8 cellular contexts compared by ENCODE assay signal in genomic region chr2:201363857-201364560, GRCh38. TPM values are rescaled to one million over a fixed set of nuclear protein-coding genes. Genes with fewer than 3 reads are reported as not detected.
A peak's percentile ranks its signal among the peaks of the same experiment; 100 is the strongest.
DNase-seq lines count a peak whose midpoint lies in the region; TF ChIP-seq lines count a peak whose summit lies in the region.

No MANE protein-coding gene starts in this region.

- H3K9me2 ChIP-seq in GM23248 (ENCODE audit: insufficient read depth) = no peaks in the 10 kb centered on the region

- TF ChIP-seq CTCF in fibroblast of pulmonary artery (IDR thresholded peaks at IDR 0.05; ENCODE audit: low read length, missing control alignments) = peak; percentile 93
- TF ChIP-seq CTCF in osteocyte (IDR thresholded peaks at IDR 0.05) = peak; percentile 67

- H3K4me3 Mint-ChIP-seq in activated CD4-positive, alpha-beta T cell treated with anti-CD3 and anti-CD28 coated beads, Interleukin-2, amount 10 ng/mL, durations not matched to agents 7 days and 5 days = no peak overlapping the region
- H3K4me3 Mint-ChIP-seq in osteocyte (ENCODE audit: unreplicated experiment) = no peak overlapping the region

- H3K9ac ChIP-seq in GM23248 = no peak overlapping the region

- H3K27ac Mint-ChIP-seq in activated CD4-positive, alpha-beta T cell treated with anti-CD3 and anti-CD28 coated beads, Interleukin-2, amount 10 ng/mL, durations not matched to agents 7 days and 5 days = peak overlapping the region; percentile 72
- H3K27ac Mint-ChIP-seq in osteocyte (ENCODE audit: unreplicated experiment) = no peak overlapping the region

- H3K79me2 ChIP-seq in GM23248 (ENCODE audit: insufficient read depth) = no peaks in the 10 kb centered on the region

- peaks cover 85% of the 10 kb centered on the region for H3K36me3 Mint-ChIP-seq in activated CD4-positive, alpha-beta T cell treated with anti-CD3 and anti-CD28 coated beads, Interleukin-2, amount 10 ng/mL, durations not matched to agents 7 days and 5 days (ENCODE audit: low read depth)
- H3K36me3 Mint-ChIP-seq in osteocyte (ENCODE audit: unreplicated experiment) = peaks cover 39% of the 10 kb centered on the region

- 85 to 92% methylated on average over 2 of the region's 2 CpGs for WGBS in GM23248 (ENCODE audit: low coverage in 1 of 2, low lambda C conversion rate in 2 of 2, missing lambda C conversion rate in 2 of 2), 2 experiments

- DNase-seq in NCI-H187 treated with DMSO at 0.1 percent for 48 hours (lab: John Stamatoyannopoulos, UW) = peak; percentile 11
- DNase-seq in NCI-H187 (lab: John Stamatoyannopoulos, UW) = no peak
- DNase-seq in GM23248 = peak; percentile 78
- DNase-seq in NCI-H2029 (lab: John Stamatoyannopoulos, UW) = peak; percentile 20
- peak; percentile 55 for DNase-seq in activated CD4-positive, alpha-beta T cell treated with anti-CD3 and anti-CD28 coated beads, Interleukin-2, amount 10 ng/mL, durations not matched to agents 7 days and 5 days
- peak; percentile 73 for DNase-seq in fibroblast of pulmonary artery (ENCODE audit: low read depth)
- no peak for DNase-seq in osteocyte (ENCODE audit: extremely low spot score, unreplicated experiment)
- no peak for DNase-seq in NCI-H1048 (lab: John Stamatoyannopoulos, UW)

- H3K4me3 ChIP-seq in GM23248 (no peak overlapping the region), fibroblast of pulmonary artery (replicated peaks; ENCODE audit: low read depth, low read length) (no peak overlapping the region)

- no peak overlapping the region for H2AFZ ChIP-seq in GM23248

- H3K27ac ChIP-seq in GM23248 = no peak overlapping the region

- no peaks in the 10 kb centered on the region; the same call in 1 of the 2 replicates for H3K36me3 ChIP-seq in GM23248 (ENCODE audit: low read depth)

- peaks cover 51% of the 10 kb centered on the region for H3K4me1 Mint-ChIP-seq in activated CD4-positive, alpha-beta T cell treated with anti-CD3 and anti-CD28 coated beads, Interleukin-2, amount 10 ng/mL, durations not matched to agents 7 days and 5 days
- no peaks in the 10 kb centered on the region for H3K4me1 Mint-ChIP-seq in osteocyte (ENCODE audit: unreplicated experiment)

- H3K27me3 ChIP-seq in GM23248 (replicated peaks; ENCODE audit: insufficient read depth) = no peaks in the 10 kb centered on the region

- in situ Hi-C loops in GM23248 (cut with MboI) = loop anchor here (5.0 kb wide), 1 partner anchor 127 kb away; no protein-coding TSS in a partner anchor

- H3K9me3 ChIP-seq in GM23248 (ENCODE audit: low read depth) = no peaks in the 10 kb centered on the region

- POLR2A ChIA-PET in activated CD4-positive, alpha-beta T cell treated with anti-CD3 and anti-CD28 coated beads, Interleukin-2, amount 10 ng/mL, durations not matched to agents 7 days and 5 days (lab: Charles Lee) = interaction anchor here (0.6 kb wide), 1 partner anchor 67 kb away, joined by 3 read pairs; no protein-coding TSS in a partner anchor

- no peaks in the 10 kb centered on the region for H4K20me1 ChIP-seq in GM23248 (ENCODE audit: insufficient read depth)

- H3K4me2 ChIP-seq in GM23248 (ENCODE audit: unreplicated experiment) = no peak overlapping the region

- peaks cover 11% of the 10 kb centered on the region for H3F3A ChIP-seq in GM23248 (ENCODE audit: insufficient read depth)

- H3K9me3 Mint-ChIP-seq in activated CD4-positive, alpha-beta T cell treated with anti-CD3 and anti-CD28 coated beads, Interleukin-2, amount 10 ng/mL, durations not matched to agents 7 days and 5 days = peaks cover 23% of the 10 kb centered on the region
- peaks cover 28% of the 10 kb centered on the region for H3K9me3 Mint-ChIP-seq in osteocyte (ENCODE audit: unreplicated experiment)

- peaks cover 8% of the 10 kb centered on the region for H3K4me1 ChIP-seq in GM23248 (ENCODE audit: insufficient read depth)

- H3K27me3 Mint-ChIP-seq in activated CD4-positive, alpha-beta T cell treated with anti-CD3 and anti-CD28 coated beads, Interleukin-2, amount 10 ng/mL, durations not matched to agents 7 days and 5 days = no peaks in the 10 kb centered on the region
- no peaks in the 10 kb centered on the region for H3K27me3 Mint-ChIP-seq in osteocyte (ENCODE audit: unreplicated experiment)

- CTCF ChIA-PET in activated CD4-positive, alpha-beta T cell treated with anti-CD3 and anti-CD28 coated beads, Interleukin-2, amount 10 ng/mL, durations not matched to agents 7 days and 5 days (lab: Charles Lee) = interaction anchor here (0.6 to 3.9 kb wide), 15 partner anchors 14 to 459 kb away, joined by 3 to 33 read pairs (median 3); no protein-coding TSS in a partner anchor

RNA-seq across cellular contexts. Expression of gene FLACC1, which starts 6.9 kb away (rescaled TPM):
- total RNA-seq in GM23248 (2014; rRNA removed; shearing (Covaris generic)) = 0.38 and 2.3 TPM in 2 replicates
- 0.34 and 1.4 TPM in 2 replicates for polyA plus RNA-seq in GM23248 (2016; fragmentation: Nextera tagmentation; extraction: Ambion mirVana)
- total RNA-seq in activated CD4-positive, alpha-beta T cell treated with anti-CD3 and anti-CD28 coated beads, Interleukin-2, amount 10 ng/mL, durations not matched to agents 7 days and 5 days = 1 to 10 TPM; 2.5 to 4.4 TPM
- total RNA-seq in osteocyte = 1.6 and 2.1 TPM in 2 replicates

Comparison
In these comparisons a context has a peak if more than half of its experiments do, and no peak if none do; other contexts are left out.
1. DNase-seq: peak in NCI-H187 treated with DMSO at 0.1 percent for 48 hours (single experiment), GM23248 (single experiment), NCI-H2029 (single experiment), activated CD4-positive, alpha-beta T cell treated with anti-CD3 and anti-CD28 coated beads, Interleukin-2, amount 10 ng/mL, durations not matched to agents 7 days and 5 days (single experiment) and fibroblast of pulmonary artery (single experiment); none in NCI-H187 (0 of 2), osteocyte (single experiment) and NCI-H1048 (single experiment).